Comparison of ENCODE assay signal across 9 cellular contexts in the genomic region with DNA sequence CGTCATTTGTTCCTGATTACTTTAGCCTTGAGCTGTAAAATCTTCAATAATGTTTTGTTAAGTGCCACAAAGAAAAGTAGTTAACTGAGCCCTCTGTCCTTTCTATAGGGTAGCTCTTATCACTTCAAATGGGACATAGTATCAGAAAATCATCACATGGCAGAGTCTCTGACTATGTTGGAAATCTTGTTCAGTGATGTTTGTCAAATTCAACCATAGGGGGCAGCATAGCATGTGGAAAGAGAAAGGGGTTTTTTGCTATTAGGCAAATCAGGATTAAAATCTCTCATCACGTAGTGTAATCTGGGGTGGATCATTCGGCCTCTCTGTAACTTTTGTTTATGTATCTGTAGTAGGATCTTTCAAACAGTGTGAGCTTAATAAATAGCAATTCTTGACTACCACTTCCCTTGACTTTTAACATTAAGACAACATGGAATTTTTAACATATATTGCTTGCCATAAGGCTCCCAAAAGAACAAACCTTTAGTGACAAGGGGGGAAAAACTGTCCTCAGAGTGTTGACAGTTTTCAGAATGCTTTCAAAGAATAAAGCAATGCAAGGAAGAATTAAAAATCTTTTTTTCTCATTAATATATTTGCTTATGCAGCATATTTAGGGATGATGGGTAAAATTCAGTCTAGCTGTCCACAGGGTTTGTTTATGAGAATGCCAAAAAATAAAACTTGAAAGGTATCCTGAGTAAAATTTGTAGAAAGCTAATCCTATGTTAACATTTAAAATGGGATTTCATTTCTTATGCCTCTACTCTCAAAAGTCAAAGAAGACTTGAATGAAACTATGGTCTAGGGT.
DNase-seq lines count a peak whose midpoint lies in the region; ATAC-seq, FAIRE-seq and TF ChIP-seq lines count a peak whose summit lies in the region.
"Had no signal": no experiment of that assay in that cellular context is flagged by ENCODE, and none has a peak within 500 bp of the region (broad histone marks: within the 10 kb centered on the region; RNA-seq: fewer than 3 reads in every experiment).

No MANE protein-coding gene starts in this region.

- TF ChIP-seq EP300 in A549 (IDR thresholded peaks at IDR 0.05) (no peak), upper lobe of left lung (IDR thresholded peaks at IDR 0.05) (no peak)

- no peak for TF ChIP-seq POLR2A in A549 (IDR thresholded peaks at IDR 0.05; ENCODE audit: low read length)
- TF ChIP-seq POLR2A in upper lobe of left lung (IDR thresholded peaks at IDR 0.05), result no peak

- no peak overlapping the region for H3K4me3 Mint-ChIP-seq in activated T-helper 17 cell treated with anti-CD3 and anti-CD28 coated beads, Interleukin-2, amount 50 U/mL, for 72 hours
- no peak overlapping the region for H3K4me3 Mint-ChIP-seq in immature natural killer cell

- no peaks in the 10 kb centered on the region; the same call in 1 of the 2 replicates for H3K79me2 ChIP-seq in Loucy (ENCODE audit: insufficient read depth, low read length)

- peaks cover 4% of the 10 kb centered on the region for H3K4me1 Mint-ChIP-seq in activated T-helper 17 cell treated with anti-CD3 and anti-CD28 coated beads, Interleukin-2, amount 50 U/mL, for 72 hours
- peaks cover 7 to 17% of the 10 kb centered on the region in 2 donors for H3K4me1 Mint-ChIP-seq in immature natural killer cell

- DNase-seq in A549 (ENCODE audit: low read depth in 1 of 2, low spot score in 1 of 2) (peak; percentile 5 to 20), DMS 273 treated with DMSO at 0.1 percent for 48 hours (lab: John Stamatoyannopoulos, UW) (peak; percentile 0), immature natural killer cell (peak in 2 of 3 donors; percentile 21 to 28), upper lobe of left lung (no peak)

- no peak for FAIRE-seq in A549 (lab: Jason Lieb, UNC)

- TF ChIP-seq CTCF in A549 (IDR thresholded peaks at IDR 0.05) (peak; percentile 57), Loucy (conservative IDR thresholded peaks at IDR 0.05; ENCODE audit: low read length) (peak; percentile 92), upper lobe of left lung (IDR thresholded peaks at IDR 0.05) (peak in 5 of 6 experiments; percentile 26 to 57 (median 54))

- no peak overlapping the region for H3K27ac Mint-ChIP-seq in activated T-helper 17 cell treated with anti-CD3 and anti-CD28 coated beads, Interleukin-2, amount 50 U/mL, for 72 hours
- peak overlapping the region in 1 of 6 donors; percentile 16 for H3K27ac Mint-ChIP-seq in immature natural killer cell

- H2AFZ ChIP-seq in Loucy (ENCODE audit: low read length), result no peak overlapping the region

- no peaks in the 10 kb centered on the region for H3F3A ChIP-seq in Loucy (ENCODE audit: low read depth)

- H3K9me3 Mint-ChIP-seq in activated T-helper 17 cell treated with anti-CD3 and anti-CD28 coated beads, Interleukin-2, amount 50 U/mL, for 72 hours, result no peaks in the 10 kb centered on the region
- no peaks in the 10 kb centered on the region for H3K9me3 Mint-ChIP-seq in immature natural killer cell

- H3K27ac ChIP-seq in A549 (no peak overlapping the region), upper lobe of left lung (no peak overlapping the region)
- H3K27ac ChIP-seq: thoracic aorta had no signal

- H3K36me3 ChIP-seq in Loucy (ENCODE audit: insufficient read depth, low read length), result peaks cover 13% of the 10 kb centered on the region; the same call in 1 of the 2 replicates
- H3K36me3 ChIP-seq in upper lobe of left lung, result peaks cover 0 to 9% (median 0%) of the 10 kb centered on the region in 4 donors
- H3K36me3 ChIP-seq: thoracic aorta had no signal

- POLR2A ChIA-PET in A549 (lab: Yijun Ruan, JAX), result no interaction called here

- H3K9me3 ChIP-seq in A549 (no peaks in the 10 kb centered on the region), Loucy (ENCODE audit: insufficient read depth, low read depth, low read length) (no peaks in the 10 kb centered on the region), upper lobe of left lung (no peaks in the 10 kb centered on the region)
- H3K9me3 ChIP-seq: thoracic aorta had no signal

- no peaks in the 10 kb centered on the region for H3K9me2 ChIP-seq in Loucy (replicated peaks; ENCODE audit: low read depth, low read length)

- CTCF ChIA-PET in A549 (lab: Yijun Ruan, JAX), result interaction anchor here (0.6 to 1.9 kb wide), 9 partner anchors 8 to 237 kb away, joined by 3 to 9 read pairs (median 4); no protein-coding TSS in a partner anchor

- 46% methylated on average over 3 of the region's 3 CpGs for WGBS in A549 (ENCODE audit: missing lambda C conversion rate)
- WGBS in upper lobe of left lung, 2 donors, result 48 to 58% methylated on average over 3 of the region's 3 CpGs

- no peaks in the 10 kb centered on the region for H4K20me1 ChIP-seq in Loucy (ENCODE audit: insufficient read depth, low read length, poor library complexity, severe bottlenecking)

- H3K4me3 ChIP-seq in A549, result no peak overlapping the region
- no peak overlapping the region for H3K4me3 ChIP-seq in Loucy (ENCODE audit: low read length, poor library complexity, severe bottlenecking)
- H3K4me3 ChIP-seq in upper lobe of left lung, result no peak overlapping the region
- H3K4me3 ChIP-seq: thoracic aorta had no signal

- H3K27me3 Mint-ChIP-seq in activated T-helper 17 cell treated with anti-CD3 and anti-CD28 coated beads, Interleukin-2, amount 50 U/mL, for 72 hours, result no peaks in the 10 kb centered on the region
- H3K27me3 Mint-ChIP-seq in immature natural killer cell (ENCODE audit: low read depth in 3 of 3), result no peaks in the 10 kb centered on the region

- H3K27me3 ChIP-seq in Loucy (ENCODE audit: insufficient read depth, low read length, poor library complexity, severe bottlenecking) (no peaks in the 10 kb centered on the region), upper lobe of left lung (no peaks in the 10 kb centered on the region)

- H3K36me3 Mint-ChIP-seq in activated T-helper 17 cell treated with anti-CD3 and anti-CD28 coated beads, Interleukin-2, amount 50 U/mL, for 72 hours (ENCODE audit: low read depth), result peaks cover 21% of the 10 kb centered on the region
- H3K36me3 Mint-ChIP-seq in immature natural killer cell, result peaks cover 0 to 4% (median 0%) of the 10 kb centered on the region in 3 donors

- H3K4me2 ChIP-seq in A549 (no peak overlapping the region), Loucy (ENCODE audit: low read depth, low read length, poor library complexity, severe bottlenecking) (no peak overlapping the region)

- ATAC-seq in A549, result peak in 1 of 2 experiments; percentile 61; a peak in 3 of 6 replicates
- peak; percentile 60 for ATAC-seq in activated T-helper 17 cell treated with anti-CD3 and anti-CD28 coated beads, Interleukin-2, amount 50 U/mL, for 72 hours (replicated peaks)
- ATAC-seq in upper lobe of left lung (ENCODE audit: low FRiP score in 2 of 2), result no peak
- ATAC-seq in HG03354 (IDR thresholded peaks at IDR 0.05; ENCODE audit: poor library complexity, severe bottlenecking, unreplicated experiment), result no peak
- no peak for ATAC-seq in HG02840 (IDR thresholded peaks at IDR 0.05; ENCODE audit: low FRiP score, unreplicated experiment)

- H3K4me1 ChIP-seq in A549 (no peaks in the 10 kb centered on the region), Loucy (ENCODE audit: insufficient read depth, low read length, poor library complexity, severe bottlenecking) (no peaks in the 10 kb centered on the region), upper lobe of left lung (no peaks in the 10 kb centered on the region)

- TF ChIP-seq RAD21 in A549 (conservative IDR thresholded peaks at IDR 0.05 in 1 of 2, IDR thresholded peaks at IDR 0.05 in 1 of 2), result peak; percentile 54 to 65

- H3K9ac ChIP-seq in Loucy (ENCODE audit: low read depth, low read length, poor library complexity, severe bottlenecking), result no peak overlapping the region

TF ChIP-seq in A549, 52 proteins besides CTCF, POLR2A, EP300 and RAD21:
- TF ChIP-seq MAFK (IDR thresholded peaks at IDR 0.05; ENCODE audit: partially characterized antibody), result peak; percentile 83
- TF ChIP-seq NFE2L2 (conservative IDR thresholded peaks at IDR 0.05; ENCODE audit: low read length), result no peak
- TF ChIP-seq FOSB (CRISPR knock-in tag; IDR thresholded peaks at IDR 0.05), result no peak
- peak; percentile 35; the same call in 2 of the 3 replicates for TF ChIP-seq SMC3 (IDR thresholded peaks at IDR 0.05)
- TF ChIP-seq HEYL (CRISPR knock-in tag; IDR thresholded peaks at IDR 0.05), result no peak

Comparison
In these comparisons a context has a peak if more than half of its experiments do, and no peak if none do; other contexts are left out.
1. DNase-seq: peak in A549 (2 of 2), DMS 273 treated with DMSO at 0.1 percent for 48 hours (single experiment) and immature natural killer cell (2 of 3); none in upper lobe of left lung (0 of 2).
2. Peak in every context shown above with its lines, with median percentiles within 50 percentile points of each other: CTCF ChIP-seq.